ENCODE assay signal across 9 cellular contexts in genomic region chr10:24866615-24867583, GRCh38.
DNase-seq lines count a peak whose midpoint lies in the region; ATAC-seq and TF ChIP-seq lines count a peak whose summit lies in the region.
"Had no signal": no experiment of that assay in that cellular context is flagged by ENCODE, and none has a peak within 500 bp of the region (broad histone marks: within the 10 kb centered on the region; RNA-seq: fewer than 3 reads in every experiment).

No MANE protein-coding gene starts in this region.

- H3K27ac ChIP-seq in hepatocyte (no peak overlapping the region), subcutaneous abdominal adipose tissue (ENCODE audit: low read depth, low read length) (no peak overlapping the region)
- H3K27ac ChIP-seq: C4-2B had no signal

- H3K9me3 Mint-ChIP-seq in T-helper 1 cell treated with Interleukin-12 subunit alpha and Interleukin-12 subunit beta and Interleukin-4 antibody, amounts not matched to agents 30 μg/mL and 1 μg/mL, for 36 hours = no peaks in the 10 kb centered on the region
- H3K9me3 Mint-ChIP-seq in activated T-helper 2 cell treated with anti-CD3 and anti-CD28 coated beads, Interferon-gamma antibody, Interleukin-2, Interleukin-4, amounts not matched to agents 10 μg/mL and 5 μg/mL and 100 μg/mL, durations not matched to agents 14 hours and 24 hours and 36 hours = no peaks in the 10 kb centered on the region
- no peaks in the 10 kb centered on the region for H3K9me3 Mint-ChIP-seq in stimulated activated effector memory CD8-positive, alpha-beta T cell treated with anti-CD3 and anti-CD28 coated beads, Interleukin-12 subunit alpha, Interleukin-12 subunit beta, amount 100 ng/mL, for 72 hours

- no peaks in the 10 kb centered on the region for H3K9me2 ChIP-seq in hepatocyte (replicated peaks; ENCODE audit: insufficient read depth)

- ATAC-seq in stimulated activated effector memory CD8-positive, alpha-beta T cell treated with anti-CD3 and anti-CD28 coated beads, Interleukin-12 subunit alpha, Interleukin-12 subunit beta, amount 100 ng/mL, for 72 hours = no peak
- ATAC-seq in GM19467 (IDR thresholded peaks at IDR 0.05; ENCODE audit: unreplicated experiment) = no peak

- no peak overlapping the region for H2AFZ ChIP-seq in hepatocyte

- TF ChIP-seq CTCF in hepatocyte (IDR thresholded peaks at IDR 0.05; ENCODE audit: poor library complexity) = no peak

- DNase-seq in T-helper 1 cell (no peak), hepatocyte (ENCODE audit: low spot score) (no peak)
- no peak for DNase-seq in activated T-helper 2 cell treated with anti-CD3 and anti-CD28 coated beads, Interferon-gamma antibody, Interleukin-2, Interleukin-4, amounts not matched to agents 10 μg/mL and 5 μg/mL and 100 μg/mL, durations not matched to agents 14 hours and 24 hours and 36 hours (ENCODE audit: low spot score)
- no peak for DNase-seq in stimulated activated effector memory CD8-positive, alpha-beta T cell treated with anti-CD3 and anti-CD28 coated beads, Interleukin-12 subunit alpha, Interleukin-12 subunit beta, amount 100 ng/mL, for 72 hours (ENCODE audit: low spot score in 2 of 2)
- DNase-seq in effector CD8-positive, alpha-beta T cell (lab: John Stamatoyannopoulos, UW) = no peak

- H3K9ac ChIP-seq in subcutaneous abdominal adipose tissue (ENCODE audit: low read length in 5 of 5) = peak overlapping the region in 3 of 5 donors; percentile 30 to 51 (median 40)

- H3K27me3 ChIP-seq in hepatocyte = no peaks in the 10 kb centered on the region
- no peaks in the 10 kb centered on the region for H3K27me3 ChIP-seq in subcutaneous abdominal adipose tissue (ENCODE audit: control insufficient read depth in 5 of 5, insufficient read depth in 4 of 5, low read length in 5 of 5)

- intact Hi-C loops in activated T-helper 2 cell treated with anti-CD3 and anti-CD28 coated beads, Interferon-gamma antibody, Interleukin-2, Interleukin-4, amounts not matched to agents 10 μg/mL and 5 μg/mL and 100 μg/mL, durations not matched to agents 14 hours and 24 hours and 36 hours (cut with micrococcal nuclease) = loop anchor here (5.0 kb wide), 2 partner anchors 40 to 55 kb away; no protein-coding TSS in a partner anchor

- peaks cover 3% of the 10 kb centered on the region for H3K36me3 Mint-ChIP-seq in T-helper 1 cell treated with Interleukin-12 subunit alpha and Interleukin-12 subunit beta and Interleukin-4 antibody, amounts not matched to agents 30 μg/mL and 1 μg/mL, for 36 hours (ENCODE audit: low read depth)
- H3K36me3 Mint-ChIP-seq in activated T-helper 2 cell treated with anti-CD3 and anti-CD28 coated beads, Interferon-gamma antibody, Interleukin-2, Interleukin-4, amounts not matched to agents 10 μg/mL and 5 μg/mL and 100 μg/mL, durations not matched to agents 14 hours and 24 hours and 36 hours (ENCODE audit: low read depth) = no peaks in the 10 kb centered on the region
- no peaks in the 10 kb centered on the region for H3K36me3 Mint-ChIP-seq in stimulated activated effector memory CD8-positive, alpha-beta T cell treated with anti-CD3 and anti-CD28 coated beads, Interleukin-12 subunit alpha, Interleukin-12 subunit beta, amount 100 ng/mL, for 72 hours

- no peak overlapping the region for H3K4me3 ChIP-seq in hepatocyte
- H3K4me3 ChIP-seq in subcutaneous abdominal adipose tissue (ENCODE audit: low read depth in 1 of 5, low read length in 5 of 5) = peak overlapping the region; percentile 27 to 54 (median 33)

- H3K36me3 ChIP-seq in hepatocyte (replicated peaks; ENCODE audit: insufficient read depth, low read depth) (no peaks in the 10 kb centered on the region), subcutaneous abdominal adipose tissue (ENCODE audit: control insufficient read depth in 5 of 5, insufficient read depth in 5 of 5, low read length in 5 of 5) (no peaks in the 10 kb centered on the region)

- H3K9me3 ChIP-seq in hepatocyte (ENCODE audit: low read depth) (peaks cover 5% of the 10 kb centered on the region), subcutaneous abdominal adipose tissue (ENCODE audit: control insufficient read depth in 5 of 5, low read length in 5 of 5) (no peaks in the 10 kb centered on the region)

- 83% methylated on average over 7 of the region's 7 CpGs for WGBS in hepatocyte (ENCODE audit: low lambda C conversion rate, missing lambda C conversion rate)

- no peaks in the 10 kb centered on the region for H3K4me1 ChIP-seq in hepatocyte (ENCODE audit: insufficient read depth)
- H3K4me1 ChIP-seq in subcutaneous abdominal adipose tissue (ENCODE audit: control insufficient read depth in 5 of 5, insufficient read depth in 5 of 5, low read length in 5 of 5) = peaks cover 0 to 16% (median 0%) of the 10 kb centered on the region in 5 donors

- H3K4me3 Mint-ChIP-seq in T-helper 1 cell treated with Interleukin-12 subunit alpha and Interleukin-12 subunit beta and Interleukin-4 antibody, amounts not matched to agents 30 μg/mL and 1 μg/mL, for 36 hours = peak overlapping the region; percentile 30
- no peak overlapping the region for H3K4me3 Mint-ChIP-seq in activated T-helper 2 cell treated with anti-CD3 and anti-CD28 coated beads, Interferon-gamma antibody, Interleukin-2, Interleukin-4, amounts not matched to agents 10 μg/mL and 5 μg/mL and 100 μg/mL, durations not matched to agents 14 hours and 24 hours and 36 hours (ENCODE audit: low read depth)
- no peak overlapping the region for H3K4me3 Mint-ChIP-seq in stimulated activated effector memory CD8-positive, alpha-beta T cell treated with anti-CD3 and anti-CD28 coated beads, Interleukin-12 subunit alpha, Interleukin-12 subunit beta, amount 100 ng/mL, for 72 hours

- peak overlapping the region; percentile 40 for H3K4me2 ChIP-seq in hepatocyte

- H3K79me2 ChIP-seq in hepatocyte = no peaks in the 10 kb centered on the region

- H3K4me1 Mint-ChIP-seq in T-helper 1 cell treated with Interleukin-12 subunit alpha and Interleukin-12 subunit beta and Interleukin-4 antibody, amounts not matched to agents 30 μg/mL and 1 μg/mL, for 36 hours (ENCODE audit: low read depth) = peaks cover 28% of the 10 kb centered on the region
- peaks cover 26% of the 10 kb centered on the region for H3K4me1 Mint-ChIP-seq in activated T-helper 2 cell treated with anti-CD3 and anti-CD28 coated beads, Interferon-gamma antibody, Interleukin-2, Interleukin-4, amounts not matched to agents 10 μg/mL and 5 μg/mL and 100 μg/mL, durations not matched to agents 14 hours and 24 hours and 36 hours (ENCODE audit: low read depth)
- peaks cover 20% of the 10 kb centered on the region for H3K4me1 Mint-ChIP-seq in stimulated activated effector memory CD8-positive, alpha-beta T cell treated with anti-CD3 and anti-CD28 coated beads, Interleukin-12 subunit alpha, Interleukin-12 subunit beta, amount 100 ng/mL, for 72 hours

- no peaks in the 10 kb centered on the region for H3K27me3 Mint-ChIP-seq in T-helper 1 cell treated with Interleukin-12 subunit alpha and Interleukin-12 subunit beta and Interleukin-4 antibody, amounts not matched to agents 30 μg/mL and 1 μg/mL, for 36 hours (ENCODE audit: low read depth)
- no peaks in the 10 kb centered on the region for H3K27me3 Mint-ChIP-seq in activated T-helper 2 cell treated with anti-CD3 and anti-CD28 coated beads, Interferon-gamma antibody, Interleukin-2, Interleukin-4, amounts not matched to agents 10 μg/mL and 5 μg/mL and 100 μg/mL, durations not matched to agents 14 hours and 24 hours and 36 hours (ENCODE audit: low read depth)

- peak overlapping the region; percentile 50 for H3K27ac Mint-ChIP-seq in T-helper 1 cell treated with Interleukin-12 subunit alpha and Interleukin-12 subunit beta and Interleukin-4 antibody, amounts not matched to agents 30 μg/mL and 1 μg/mL, for 36 hours
- H3K27ac Mint-ChIP-seq in activated T-helper 2 cell treated with anti-CD3 and anti-CD28 coated beads, Interferon-gamma antibody, Interleukin-2, Interleukin-4, amounts not matched to agents 10 μg/mL and 5 μg/mL and 100 μg/mL, durations not matched to agents 14 hours and 24 hours and 36 hours = peak overlapping the region; percentile 43
- no peak overlapping the region for H3K27ac Mint-ChIP-seq in stimulated activated effector memory CD8-positive, alpha-beta T cell treated with anti-CD3 and anti-CD28 coated beads, Interleukin-12 subunit alpha, Interleukin-12 subunit beta, amount 100 ng/mL, for 72 hours

- H4K20me1 ChIP-seq in hepatocyte (ENCODE audit: insufficient read depth, poor library complexity, severe bottlenecking) = no peaks in the 10 kb centered on the region
